In genomic region chr9:127549771-127550170, GRCh38 we compare ENCODE assay signal across 31 cellular contexts.
DNase-seq lines count a peak whose midpoint lies in the region; ATAC-seq and TF ChIP-seq lines count a peak whose summit lies in the region.
"Had no signal": no experiment of that assay in that cellular context is flagged by ENCODE, and none has a peak within 500 bp of the region (broad histone marks: within the 10 kb centered on the region; RNA-seq: fewer than 3 reads in every experiment).

No MANE protein-coding gene starts in this region.

- no peak overlapping the region for H4K8ac ChIP-seq in H9 (replicated peaks; ENCODE audit: insufficient read length, low read depth, low read length)

- no peaks in the 10 kb centered on the region for H3K23me2 ChIP-seq in H9 (ENCODE audit: insufficient read length, low read depth, low read length, poor library complexity, severe bottlenecking)

- no peak for TF ChIP-seq POLR2A in stomach (IDR thresholded peaks at IDR 0.05)

- H2AFZ ChIP-seq in H9 (ENCODE audit: low read length): no peak overlapping the region
- H2AFZ ChIP-seq: GM23338 had no signal

- TF ChIP-seq EP300 in stomach (IDR thresholded peaks at IDR 0.05): no peak

- no peaks in the 10 kb centered on the region for H3K9me3 Mint-ChIP-seq in H9
- H3K9me3 Mint-ChIP-seq: GM23338; T-helper 1 cell treated with Interleukin-12 subunit alpha and Interleukin-12 subunit beta and Interleukin-4 antibody, amounts not matched to agents 30 μg/mL and 1 μg/mL, for 36 hours had no signal

- peak overlapping the region in 2 of 3 experiments; percentile 9 to 90; a peak in 3 of 7 replicates for H3K27ac Mint-ChIP-seq in H9
- H3K27ac Mint-ChIP-seq: activated naive CD8-positive, alpha-beta T cell; GM23338; T-helper 1 cell treated with Interleukin-12 subunit alpha and Interleukin-12 subunit beta and Interleukin-4 antibody, amounts not matched to agents 30 μg/mL and 1 μg/mL, for 36 hours had no signal

- intact Hi-C loops in stomach (cut with DNase I; ENCODE audit: low total_unique reads): no loop called here

- no peak overlapping the region for H4K5ac ChIP-seq in H9 (ENCODE audit: insufficient read length, low read depth, low read length)

- no peak overlapping the region for H2BK5ac ChIP-seq in H9 (ENCODE audit: insufficient read length, low read length)

- no peak overlapping the region for H2BK12ac ChIP-seq in H9 (ENCODE audit: insufficient read length, low read depth, low read length)

- TF ChIP-seq CTCF in H9 (conservative IDR thresholded peaks at IDR 0.05) (no peak), stomach (IDR thresholded peaks at IDR 0.05) (no peak)

- H4K91ac ChIP-seq in H9 (ENCODE audit: insufficient read length, low read depth, low read length): no peak overlapping the region

- peaks cover 0 to 7% (median 0%) of the 10 kb centered on the region in 3 experiments; a peak in 2 of 7 replicates for H3K36me3 Mint-ChIP-seq in H9 (ENCODE audit: insufficient read depth in 1 of 3, low read depth in 3 of 3)

- H3K56ac ChIP-seq in H9 (ENCODE audit: insufficient read length, low read depth, low read length): no peak overlapping the region

- peaks cover 5% of the 10 kb centered on the region; the same call in 1 of the 2 replicates for H3K79me2 ChIP-seq in H9 (ENCODE audit: insufficient read depth, low read length)

- H3K18ac ChIP-seq in H9 (ENCODE audit: insufficient read length, low read depth, low read length): no peak overlapping the region

- no peak overlapping the region for H3K23ac ChIP-seq in H9 (ENCODE audit: insufficient read length, low read depth, low read length)

- H3K14ac ChIP-seq in H9 (ENCODE audit: insufficient read depth, low read length): no peak overlapping the region

- no peak overlapping the region for H3K4ac ChIP-seq in H9 (ENCODE audit: low read depth, low read length)

- no peaks in the 10 kb centered on the region; the same call in 1 of the 2 replicates for H3K4me1 ChIP-seq in H9 (ENCODE audit: insufficient read depth, low read length)
- peaks cover 60 to 98% (median 77%) of the 10 kb centered on the region in 4 donors for H3K4me1 ChIP-seq in stomach

- H4K20me1 ChIP-seq in H9 (ENCODE audit: control insufficient read depth, insufficient read depth, insufficient read length): no peaks in the 10 kb centered on the region

- no peak overlapping the region for H2AK5ac ChIP-seq in H9 (ENCODE audit: insufficient read length, low read length)

- no peaks in the 10 kb centered on the region for H3K27me3 Mint-ChIP-seq in H9 (ENCODE audit: low read depth)
- H3K27me3 Mint-ChIP-seq: activated naive CD8-positive, alpha-beta T cell had no signal

- no peak overlapping the region for H3T11ph ChIP-seq in H9 (ENCODE audit: low read length)

- ATAC-seq in HG03097 (IDR thresholded peaks at IDR 0.05; ENCODE audit: low FRiP score, unreplicated experiment): no peak
- ATAC-seq: foreskin keratinocyte, GM23338, heart left ventricle, left ventricle myocardium superior, sciatic nerve had no signal

- peaks cover 24 to 25% of the 10 kb centered on the region in 2 experiments for H3K4me1 Mint-ChIP-seq in H9

- H3K4me2 ChIP-seq in H9 (ENCODE audit: insufficient read depth, insufficient read length, low read length): no peak overlapping the region
- H3K4me2 ChIP-seq: GM23338 had no signal

- no peak overlapping the region for H2BK15ac ChIP-seq in H9 (ENCODE audit: low read depth, low read length)

- no CpG with 5 or more reads among the region's 8 CpGs for WGBS in H9 (ENCODE audit: extremely low coverage, insufficient read length, low lambda C conversion rate)
- WGBS in stomach, 5 donors: 71 to 79% (median 77%) methylated on average over 8 of the region's 8 CpGs

- no peak overlapping the region for H2BK120ac ChIP-seq in H9 (ENCODE audit: low read depth, low read length, poor library complexity, severe bottlenecking)

- H3K36me3 ChIP-seq in stomach: peaks cover 0 to 13% (median 3%) of the 10 kb centered on the region in 4 donors
- H3K36me3 ChIP-seq: neutrophil, prostate gland had no signal

- H3K4me3 ChIP-seq in stomach: no peak overlapping the region
- H3K4me3 ChIP-seq: esophagus muscularis mucosa, GM23338, heart left ventricle, prostate gland, tibial nerve had no signal

- H3K27me3 ChIP-seq in H9 (ENCODE audit: insufficient read depth, low read length): no peaks in the 10 kb centered on the region
- no peaks in the 10 kb centered on the region for H3K27me3 ChIP-seq in stomach
- H3K27me3 ChIP-seq: esophagus muscularis mucosa, foreskin keratinocyte, heart left ventricle, tibial nerve had no signal

- H3K9ac ChIP-seq in H9 (ENCODE audit: extremely low read depth, insufficient read length, low read length): no peak overlapping the region
- H3K9ac ChIP-seq: SK-N-SH had no signal

- DNase-seq in NCI-H2107 treated with DMSO at 0.1 percent for 48 hours (lab: John Stamatoyannopoulos, UW; ENCODE audit: unreplicated experiment) (peak; percentile 38), NCI-H2107 (lab: John Stamatoyannopoulos, UW) (no peak), H9 (no peak), epithelial cell of prostate (ENCODE audit: low read depth, low spot score) (no peak), stomach (no peak), DMS79 treated with DMSO at 0.1 percent for 48 hours (lab: John Stamatoyannopoulos, UW) (no peak)
- no peak for DNase-seq in stimulated activated CD4-positive, alpha-beta T cell treated with anti-CD3 and anti-CD28 coated beads, Interleukin-12 subunit alpha, Interleukin-12 subunit beta, amount 100 ng/mL, for 4 hours
- DNase-seq: activated CD4-positive, alpha-beta T cell treated with anti-CD3 and anti-CD28 coated beads, Interleukin-2, amount 50 U/mL, for 1 hour; activated CD4-positive, CD25-positive, alpha-beta regulatory T cell; activated effector memory CD4-positive, alpha-beta T cell treated with anti-CD3 and anti-CD28 coated beads, Interleukin-2, amount 50 U/mL, for 16 hours; activated T-cell treated with anti-CD3 and anti-CD28 coated beads, Interleukin-2, amount 50 U/mL, for 1 hour; anterior cingulate cortex; cortex of kidney; DND-41; foreskin keratinocyte; heart left ventricle; left ventricle myocardium superior; NCI-H1092; NCI-H2029 treated with DMSO at 0.1 percent for 48 hours; OCI-M1; SK-N-SH; stimulated activated CD4-positive, alpha-beta T cell treated with anti-CD3 and anti-CD28 coated beads, Interleukin-4, amount 100 ng/mL, for 4 hours had no signal

- H3K9me3 ChIP-seq in H9 (ENCODE audit: control insufficient read depth, low read depth, low read length) (no peaks in the 10 kb centered on the region), stomach (no peaks in the 10 kb centered on the region)
- H3K9me3 ChIP-seq: esophagus muscularis mucosa, heart left ventricle, neutrophil, prostate gland, SK-N-SH, tibial nerve had no signal

- no peak overlapping the region for H2BK20ac ChIP-seq in H9 (ENCODE audit: low read depth, low read length, poor library complexity, severe bottlenecking)

- H3K4me3 Mint-ChIP-seq in H9: no peak overlapping the region
- H3K4me3 Mint-ChIP-seq: activated naive CD8-positive, alpha-beta T cell; GM23338; T-helper 1 cell treated with Interleukin-12 subunit alpha and Interleukin-12 subunit beta and Interleukin-4 antibody, amounts not matched to agents 30 μg/mL and 1 μg/mL, for 36 hours had no signal

- H3K27ac ChIP-seq in H9 (ENCODE audit: insufficient read length, low read depth, low read length) (no peak overlapping the region), epithelial cell of prostate (peak overlapping the region; percentile 9), stomach (peak overlapping the region; percentile 47 to 70 (median 69))
- H3K27ac ChIP-seq: foreskin keratinocyte, neutrophil had no signal

- H3K79me1 ChIP-seq in H9 (ENCODE audit: insufficient read depth, low read depth, low read length, poor library complexity, severe bottlenecking): peaks cover 5% of the 10 kb centered on the region
